In the genomic region with DNA sequence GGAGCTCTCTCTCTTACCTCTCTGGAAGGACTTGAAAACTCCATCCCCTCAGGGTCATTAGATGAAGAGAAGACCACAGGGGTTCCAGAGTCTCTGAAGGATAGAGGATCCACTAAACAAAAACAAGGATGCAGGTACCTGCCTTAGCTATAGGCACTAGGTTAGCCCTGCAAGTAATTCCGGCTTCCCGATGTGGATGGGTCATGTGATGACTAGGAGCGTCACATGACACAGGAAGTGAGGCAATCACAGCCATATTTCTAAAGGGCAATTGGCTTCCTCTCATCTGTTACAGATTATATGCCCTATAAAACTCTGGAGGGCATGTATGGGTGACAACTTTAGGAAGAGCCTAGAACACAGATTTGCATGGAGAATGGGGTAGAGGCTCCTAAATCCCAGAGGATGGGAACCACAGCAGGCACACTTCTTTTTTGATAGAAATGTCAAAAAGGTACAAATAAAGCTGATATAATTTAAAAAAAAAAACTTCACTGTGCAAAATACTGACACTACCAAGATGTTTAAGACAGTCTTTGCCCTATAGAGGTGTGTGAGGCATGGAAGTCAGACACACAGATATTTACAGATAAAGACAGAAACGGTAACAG, we compare ENCODE assay signal across 8 cellular contexts. TPM values are rescaled to one million over a fixed set of nuclear protein-coding genes. Genes with fewer than 3 reads are reported as not detected.
A peak's percentile ranks its signal among the peaks of the same experiment; 100 is the strongest.
DNase-seq lines count a peak whose midpoint lies in the region; FAIRE-seq and TF ChIP-seq lines count a peak whose summit lies in the region.

No MANE protein-coding gene starts in this region.

- BruUV-seq in endothelial cell of umbilical vein (replicated peaks; lab: Mats Ljungman, UMichigan), result no TSS peak

- intact Hi-C loops in endothelial cell of umbilical vein (cut with micrococcal nuclease), result no loop called here

- whole genome bisulfite sequencing in mesodermal cell (ENCODE audit: insufficient coverage in 2 of 2), 2 experiments, result 22 to 23% methylated on average over 4 of the region's 4 CpGs

- FAIRE-seq in D721Med (lab: Jason Lieb, UNC) (peak; percentile 44), endothelial cell of umbilical vein (lab: Jason Lieb, UNC) (peak; percentile 85)

- H3K27me3 ChIP-seq in endothelial cell of umbilical vein (ENCODE audit: control insufficient read depth in 2 of 2, insufficient read depth in 2 of 2, low read length in 2 of 2), result no peaks in the 10 kb centered on the region

- H3K9me3 ChIP-seq in endothelial cell of umbilical vein (replicated peaks; ENCODE audit: control insufficient read depth, insufficient read depth, low read length) (no peaks in the 10 kb centered on the region), mesodermal cell (ENCODE audit: control insufficient read depth, low read length) (no peaks in the 10 kb centered on the region)

- H3K36me3 ChIP-seq in endothelial cell of umbilical vein (ENCODE audit: control insufficient read depth in 2 of 2, extremely low read depth in 1 of 2, insufficient read depth in 2 of 2, low read length in 2 of 2), result peaks cover 8 to 11% of the 10 kb centered on the region in 2 experiments
- peaks cover 22% of the 10 kb centered on the region for H3K36me3 ChIP-seq in mesodermal cell (ENCODE audit: control insufficient read depth, insufficient read depth, low read length)

- H2AFZ ChIP-seq in endothelial cell of umbilical vein (ENCODE audit: low read depth, low read length), result peak overlapping the region; percentile 44

- no peaks in the 10 kb centered on the region for H4K20me1 ChIP-seq in endothelial cell of umbilical vein (replicated peaks; ENCODE audit: control insufficient read depth, extremely low read depth, insufficient read depth, low read length)

- peaks cover 16% of the 10 kb centered on the region for H3K4me1 ChIP-seq in endothelial cell of umbilical vein (ENCODE audit: control insufficient read depth, extremely low read depth, insufficient read depth, low read length)
- H3K4me1 ChIP-seq in mesodermal cell (ENCODE audit: control insufficient read depth, insufficient read depth, low read length, poor library complexity, severe bottlenecking), result peaks cover 11% of the 10 kb centered on the region

- POLR2A ChIA-PET in endothelial cell of umbilical vein (lab: Charles Lee), result no interaction called here

- dilution Hi-C loops in endothelial cell of umbilical vein (cut with MboI; ENCODE audit: extremely low pct_ligation_motif_present, low sequenced_read_pairs), result no loop called here

- peaks cover 7% of the 10 kb centered on the region for H3K79me2 ChIP-seq in endothelial cell of umbilical vein (ENCODE audit: control insufficient read depth, insufficient read depth, low read length)

- H3K27ac ChIP-seq in endothelial cell of umbilical vein (ENCODE audit: insufficient read depth, low read depth, low read length), result peak overlapping the region; percentile 46
- H3K27ac ChIP-seq in mesodermal cell (ENCODE audit: low read depth, low read length, severe bottlenecking), result peak overlapping the region; percentile 57

- CTCF ChIA-PET in endothelial cell of umbilical vein (lab: Charles Lee), result interaction anchor here (0.8 to 2.6 kb wide), 3 partner anchors 9 to 34 kb away, joined by 3 to 16 read pairs (median 4); no protein-coding TSS in a partner anchor

- peak overlapping the region; percentile 82 for H3K4me2 ChIP-seq in endothelial cell of umbilical vein (ENCODE audit: insufficient read depth, low read length)

- no peak for TF ChIP-seq CTCF in D721Med (IDR thresholded peaks at IDR 0.05; ENCODE audit: insufficient read depth, missing control alignments)
- no peak for TF ChIP-seq CTCF in endothelial cell of umbilical vein (IDR thresholded peaks at IDR 0.05; ENCODE audit: extremely low read depth in 1 of 2, insufficient read depth in 1 of 2, low read depth in 1 of 2, low read length in 2 of 2)

- peak; percentile 92 for DNase-seq in D721Med (ENCODE audit: insufficient read length, low spot score)
- DNase-seq in HuH-7 (ENCODE audit: low spot score), result peak; percentile 87
- peak; percentile 51 for DNase-seq in NOMO-1 treated with dmso at 0.1 percent for 144 hours (lab: John Stamatoyannopoulos, UW; ENCODE audit: unreplicated experiment)
- peak; percentile 79 for DNase-seq in activated CD8-positive, alpha-beta memory T cell treated with anti-CD3 and anti-CD28 coated beads for 24 hours
- peak; percentile 81 for DNase-seq in endothelial cell of umbilical vein (ENCODE audit: low read depth, low spot score)
- DNase-seq in stimulated activated naive CD4-positive, alpha-beta T cell (lab: John Stamatoyannopoulos, UW), result peak; percentile 33 to 74 (median 58)
- no peak for DNase-seq in T1000 (lab: John Stamatoyannopoulos, UW)

- H3K4me3 ChIP-seq in endothelial cell of umbilical vein (replicated peaks in 1 of 3; ENCODE audit: insufficient read depth in 1 of 3, low read depth in 1 of 3, low read length in 3 of 3) (peak overlapping the region; percentile 38 to 74 (median 46)), mesodermal cell (ENCODE audit: extremely low read depth, insufficient read depth, low read length, poor library complexity, severe bottlenecking) (peak overlapping the region; percentile 33)

- no peaks in the 10 kb centered on the region for H3K9me1 ChIP-seq in endothelial cell of umbilical vein (replicated peaks; ENCODE audit: control insufficient read depth, extremely low read depth, insufficient read depth, low read length)

- TF ChIP-seq POLR2A in endothelial cell of umbilical vein (IDR thresholded peaks at IDR 0.05; ENCODE audit: low read depth, low read length), result peak; percentile 48

- peak overlapping the region; percentile 58 for H3K9ac ChIP-seq in endothelial cell of umbilical vein (replicated peaks; ENCODE audit: extremely low read depth, insufficient read depth, low read length)

TF ChIP-seq in endothelial cell of umbilical vein, 7 proteins besides CTCF, POLR2A, EP300 and RAD21 (continues in another document):
- no peak for TF ChIP-seq FOS (IDR thresholded peaks at IDR 0.05; ENCODE audit: borderline replicate concordance, insufficient read depth, low read length)
- no peak for TF ChIP-seq EZH2 (IDR thresholded peaks at IDR 0.05; ENCODE audit: borderline replicate concordance, low read depth, low read length, severe bottlenecking)

RNA-seq across cellular contexts. Expression of a gene that starts 14.1 kb away (rescaled TPM):
- 61.8 and 62.7 TPM in 2 replicates for total RNA-seq in endothelial cell of umbilical vein
- polyA plus RNA-seq in endothelial cell of umbilical vein, result 26.6 and 27.4 TPM in 2 replicates
- polyA plus RNA-seq in endothelial cell of umbilical vein (2011; cell fraction: cytosol; rRNA removed), result 20.3 and 26.1 TPM in 2 replicates
- polyA plus RNA-seq in endothelial cell of umbilical vein (2011; cell fraction: nucleus; rRNA removed), result 23.2 and 24.1 TPM in 2 replicates
- polyA plus RNA-seq in endothelial cell of umbilical vein (2012), result 36.0 and 43.1 TPM in 2 replicates
- 12.0 and 12.6 TPM in 2 replicates for polyA minus RNA-seq in endothelial cell of umbilical vein
- 15.0 TPM for polyA minus RNA-seq in endothelial cell of umbilical vein (2011; cell fraction: cytosol; rRNA and poly(A)+ RNA removed)
- polyA minus RNA-seq in endothelial cell of umbilical vein (2011; cell fraction: nucleus; rRNA and poly(A)+ RNA removed), result 7.2 and 7.4 TPM in 2 replicates
- polyA plus RNA-seq in mesodermal cell (2013, experiment 1 of 2), result 62.6 TPM
- polyA plus RNA-seq in mesodermal cell (2013, experiment 2 of 2), result 54.7 TPM

RNA-seq across cellular contexts. Expression of a gene that starts 21.0 kb away (rescaled TPM):
- total RNA-seq in endothelial cell of umbilical vein, result 80.1 and 80.8 TPM in 2 replicates
- polyA plus RNA-seq in endothelial cell of umbilical vein, result 306 and 342 TPM in 2 replicates
- polyA plus RNA-seq in endothelial cell of umbilical vein (2011; cell fraction: cytosol; rRNA removed), result 157 and 171 TPM in 2 replicates
- polyA plus RNA-seq in endothelial cell of umbilical vein (2011; cell fraction: nucleus; rRNA removed), result 76.5 and 78.5 TPM in 2 replicates
- polyA plus RNA-seq in endothelial cell of umbilical vein (2012), result 76.7 and 82.9 TPM in 2 replicates
- polyA minus RNA-seq in endothelial cell of umbilical vein, result 125 and 131 TPM in 2 replicates
- 87.9 TPM for polyA minus RNA-seq in endothelial cell of umbilical vein (2011; cell fraction: cytosol; rRNA and poly(A)+ RNA removed)
- 22.5 and 23.7 TPM in 2 replicates for polyA minus RNA-seq in endothelial cell of umbilical vein (2011; cell fraction: nucleus; rRNA and poly(A)+ RNA removed)
- 66.3 TPM for polyA plus RNA-seq in mesodermal cell (2013, experiment 1 of 2)
- 54.7 TPM for polyA plus RNA-seq in mesodermal cell (2013, experiment 2 of 2)

RNA-seq across cellular contexts. Expression of a gene that starts 32.1 kb away (rescaled TPM):
- 61.7 and 69.1 TPM in 2 replicates for total RNA-seq in endothelial cell of umbilical vein
- 80.9 and 84.8 TPM in 2 replicates for polyA plus RNA-seq in endothelial cell of umbilical vein
- polyA plus RNA-seq in endothelial cell of umbilical vein (2011; cell fraction: cytosol; rRNA removed), result 24.4 and 27.0 TPM in 2 replicates
- polyA plus RNA-seq in endothelial cell of umbilical vein (2011; cell fraction: nucleus; rRNA removed), result 560 and 582 TPM in 2 replicates
- polyA plus RNA-seq in endothelial cell of umbilical vein (2012), result 32.4 and 34.0 TPM in 2 replicates
- polyA minus RNA-seq in endothelial cell of umbilical vein, result 83.6 and 98.2 TPM in 2 replicates
- 24.1 TPM for polyA minus RNA-seq in endothelial cell of umbilical vein (2011; cell fraction: cytosol; rRNA and poly(A)+ RNA removed)
- polyA minus RNA-seq in endothelial cell of umbilical vein (2011; cell fraction: nucleus; rRNA and poly(A)+ RNA removed), result 100 and 109 TPM in 2 replicates
- 59.9 TPM for polyA plus RNA-seq in mesodermal cell (2013, experiment 1 of 2)
- 59.1 TPM for polyA plus RNA-seq in mesodermal cell (2013, experiment 2 of 2)

RNA-seq across cellular contexts. Expression of a gene that starts 32.7 kb away (rescaled TPM):
- 49.1 and 53.0 TPM in 2 replicates for total RNA-seq in endothelial cell of umbilical vein
- polyA plus RNA-seq in endothelial cell of umbilical vein, result 109 and 137 TPM in 2 replicates
- polyA plus RNA-seq in endothelial cell of umbilical vein (2011; cell fraction: cytosol; rRNA removed), result 83.3 and 90.2 TPM in 2 replicates
- polyA plus RNA-seq in endothelial cell of umbilical vein (2011; cell fraction: nucleus; rRNA removed), result 45.5 and 50.8 TPM in 2 replicates
- polyA plus RNA-seq in endothelial cell of umbilical vein (2012), result 56.9 and 61.7 TPM in 2 replicates
- 44.4 and 56.0 TPM in 2 replicates for polyA minus RNA-seq in endothelial cell of umbilical vein
- polyA minus RNA-seq in endothelial cell of umbilical vein (2011; cell fraction: cytosol; rRNA and poly(A)+ RNA removed), result 63.1 TPM
- polyA minus RNA-seq in endothelial cell of umbilical vein (2011; cell fraction: nucleus; rRNA and poly(A)+ RNA removed), result 14.8 and 20.2 TPM in 2 replicates
- polyA plus RNA-seq in mesodermal cell (2013, experiment 1 of 2), result 56.6 TPM
- polyA plus RNA-seq in mesodermal cell (2013, experiment 2 of 2), result 41.7 TPM

RNA-seq across cellular contexts. Expression of a gene that starts 33.5 kb away (rescaled TPM):
- total RNA-seq in endothelial cell of umbilical vein, result 22.4 and 23.6 TPM in 2 replicates
- 25.7 and 29.4 TPM in 2 replicates for polyA plus RNA-seq in endothelial cell of umbilical vein
- 11.5 and 13.1 TPM in 2 replicates for polyA plus RNA-seq in endothelial cell of umbilical vein (2011; cell fraction: cytosol; rRNA removed)
- polyA plus RNA-seq in endothelial cell of umbilical vein (2011; cell fraction: nucleus; rRNA removed), result 134 and 168 TPM in 2 replicates
- polyA plus RNA-seq in endothelial cell of umbilical vein (2012), result 18.6 and 32.2 TPM in 2 replicates
- 30.1 and 36.1 TPM in 2 replicates for polyA minus RNA-seq in endothelial cell of umbilical vein
- 2.7 TPM for polyA minus RNA-seq in endothelial cell of umbilical vein (2011; cell fraction: cytosol; rRNA and poly(A)+ RNA removed)
- polyA minus RNA-seq in endothelial cell of umbilical vein (2011; cell fraction: nucleus; rRNA and poly(A)+ RNA removed), result 23.8 and 26.1 TPM in 2 replicates
- polyA plus RNA-seq in mesodermal cell (2013, experiment 1 of 2), result 67.3 TPM
- 66.0 TPM for polyA plus RNA-seq in mesodermal cell (2013, experiment 2 of 2)
